In genomic region chr10:79048639-79049550, GRCh38 we compare ENCODE assay signal across 9 cellular contexts. TPM values are rescaled to one million over a fixed set of nuclear protein-coding genes. Genes with fewer than 3 reads are reported as not detected.
DNase-seq lines count a peak whose midpoint lies in the region; ATAC-seq and TF ChIP-seq lines count a peak whose summit lies in the region.
"Had no signal": no experiment of that assay in that cellular context is flagged by ENCODE, and none has a peak within 500 bp of the region (broad histone marks: within the 10 kb centered on the region; RNA-seq: fewer than 3 reads in every experiment).

No MANE protein-coding gene starts in this region.

- no peak for TF ChIP-seq EP300 in tibial nerve (IDR thresholded peaks at IDR 0.05)

- peak overlapping the region; percentile 73 for H3K27ac Mint-ChIP-seq in activated naive CD8-positive, alpha-beta T cell

- TF ChIP-seq POLR2A in tibial nerve (IDR thresholded peaks at IDR 0.05): no peak

- 71 to 80% methylated on average over 13 to 14 of the region's 14 CpGs for WGBS in tibial nerve, 2 donors

- H3K27ac ChIP-seq in tibial nerve: peak overlapping the region in 3 of 4 donors; percentile 43 to 60 (median 45)

- H3K4me3 ChIP-seq in mononuclear cell (ENCODE audit: low read length) (peak overlapping the region; percentile 6), tibial nerve (no peak overlapping the region)

- H3K27me3 ChIP-seq in mononuclear cell (ENCODE audit: insufficient read depth, low read length): no peaks in the 10 kb centered on the region
- H3K27me3 ChIP-seq in tibial nerve: no peaks in the 10 kb centered on the region

- H3K4me1 ChIP-seq in mononuclear cell (ENCODE audit: insufficient read depth, low read length) (peaks cover 35% of the 10 kb centered on the region), tibial nerve (peaks cover 0 to 35% (median 18%) of the 10 kb centered on the region in 4 donors)

- H3K9me3 Mint-ChIP-seq in activated naive CD8-positive, alpha-beta T cell (ENCODE audit: low read depth): no peaks in the 10 kb centered on the region

- H3K36me3 ChIP-seq in tibial nerve: no peaks in the 10 kb centered on the region

- ATAC-seq in GM18511 (IDR thresholded peaks at IDR 0.05; ENCODE audit: unreplicated experiment): no peak

- H3K9me3 ChIP-seq in mononuclear cell (ENCODE audit: low read depth, low read length) (no peaks in the 10 kb centered on the region), tibial nerve (no peaks in the 10 kb centered on the region)

- H3K4me1 Mint-ChIP-seq in activated naive CD8-positive, alpha-beta T cell (ENCODE audit: low read depth): peaks cover 51% of the 10 kb centered on the region

- H3K27me3 Mint-ChIP-seq in activated naive CD8-positive, alpha-beta T cell: no peaks in the 10 kb centered on the region

- TF ChIP-seq CTCF in tibial nerve (IDR thresholded peaks at IDR 0.05): no peak

- peak; percentile 62 for DNase-seq in activated effector memory CD4-positive, alpha-beta T cell treated with anti-CD3 and anti-CD28 coated beads, Interleukin-2, amount 50 U/mL, for 16 hours
- DNase-seq in activated effector memory CD4-positive, alpha-beta T cell treated with Interleukin-2 at 50 U/mL for 16 hours: no peak
- DNase-seq in tibial nerve (ENCODE audit: low spot score in 2 of 2): no peak
- no peak for DNase-seq in SKM-1 treated with dmso at 0.1 percent for 144 hours (lab: John Stamatoyannopoulos, UW; ENCODE audit: unreplicated experiment)
- DNase-seq in NCI-H1092 treated with DMSO at 0.1 percent for 48 hours (lab: John Stamatoyannopoulos, UW): no peak
- DNase-seq: NCI-H187 treated with DMSO at 0.1 percent for 48 hours had no signal

- no peaks in the 10 kb centered on the region for H3K36me3 Mint-ChIP-seq in activated naive CD8-positive, alpha-beta T cell

- H3K4me3 Mint-ChIP-seq in activated naive CD8-positive, alpha-beta T cell: peak overlapping the region; percentile 42

RNA-seq across cellular contexts. Expression of gene ZMIZ1, which starts 19.9 kb away (rescaled TPM):
- total RNA-seq in mononuclear cell: 26.2 TPM
- 10 to 100 TPM; 65.5 to 88.2 (median 69.3) TPM for total RNA-seq in tibial nerve
